1 cellular context compared by ENCODE assay signal in genomic region chr5:139513434-139513833, GRCh38.
TF ChIP-seq lines count a peak whose summit lies in the region.

No MANE protein-coding gene starts in this region.

TF ChIP-seq in H1, 55 proteins besides CTCF, POLR2A, EP300 and RAD21:
- TF ChIP-seq, protein P1, sequence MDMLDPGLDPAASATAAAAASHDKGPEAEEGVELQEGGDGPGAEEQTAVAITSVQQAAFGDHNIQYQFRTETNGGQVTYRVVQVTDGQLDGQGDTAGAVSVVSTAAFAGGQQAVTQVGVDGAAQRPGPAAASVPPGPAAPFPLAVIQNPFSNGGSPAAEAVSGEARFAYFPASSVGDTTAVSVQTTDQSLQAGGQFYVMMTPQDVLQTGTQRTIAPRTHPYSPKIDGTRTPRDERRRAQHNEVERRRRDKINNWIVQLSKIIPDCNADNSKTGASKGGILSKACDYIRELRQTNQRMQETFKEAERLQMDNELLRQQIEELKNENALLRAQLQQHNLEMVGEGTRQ (IDR thresholded peaks at IDR 0.05; ENCODE audit: low read length), result peak; percentile 74
- 0 out of 2 replicates have a peak, but pooled peaks have one; percentile 59 for TF ChIP-seq YY1 (IDR thresholded peaks at IDR 0.05; ENCODE audit: low read depth, low read length)
- TF ChIP-seq, protein P2, sequence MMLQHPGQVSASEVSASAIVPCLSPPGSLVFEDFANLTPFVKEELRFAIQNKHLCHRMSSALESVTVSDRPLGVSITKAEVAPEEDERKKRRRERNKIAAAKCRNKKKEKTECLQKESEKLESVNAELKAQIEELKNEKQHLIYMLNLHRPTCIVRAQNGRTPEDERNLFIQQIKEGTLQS (IDR thresholded peaks at IDR 0.05; ENCODE audit: insufficient read depth, low read depth, low read length), result 0 out of 2 replicates have a peak, but pooled peaks have one; percentile 44
- TF ChIP-seq, protein P3, sequence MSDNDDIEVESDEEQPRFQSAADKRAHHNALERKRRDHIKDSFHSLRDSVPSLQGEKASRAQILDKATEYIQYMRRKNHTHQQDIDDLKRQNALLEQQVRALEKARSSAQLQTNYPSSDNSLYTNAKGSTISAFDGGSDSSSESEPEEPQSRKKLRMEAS (IDR thresholded peaks at IDR 0.05), result peak; percentile 93
- TF ChIP-seq SIN3A (conservative IDR thresholded peaks at IDR 0.05 in 1 of 2, IDR thresholded peaks at IDR 0.05 in 1 of 2; ENCODE audit: low read depth in 1 of 2, low read length in 2 of 2), result 0 out of 4 replicates have a peak, but pooled peaks of 1 of the 2 experiments have one; percentile 61
